8 cellular contexts compared by ENCODE assay signal in genomic region chr1:8374812-8375211, GRCh38. TPM values are rescaled to one million over a fixed set of nuclear protein-coding genes. Genes with fewer than 3 reads are reported as not detected.
DNase-seq lines count a peak whose midpoint lies in the region; ATAC-seq and TF ChIP-seq lines count a peak whose summit lies in the region.

No MANE protein-coding gene starts in this region.

- peaks cover 11% of the 10 kb centered on the region for H3K4me1 ChIP-seq in endodermal cell (ENCODE audit: control insufficient read depth, insufficient read depth, low read length)

- no peaks in the 10 kb centered on the region for H3K9me3 Mint-ChIP-seq in endodermal cell

- TF ChIP-seq CTCF in 22Rv1 (IDR thresholded peaks at IDR 0.05) = peak; percentile 71
- peak; percentile 76 for TF ChIP-seq CTCF in endodermal cell (conservative IDR thresholded peaks at IDR 0.05)

- H3K4me1 Mint-ChIP-seq in endodermal cell = peaks cover 53% of the 10 kb centered on the region

- H3K4me3 ChIP-seq in endodermal cell (ENCODE audit: low read length) = no peak overlapping the region

- ATAC-seq in HG03469 (IDR thresholded peaks at IDR 0.05; ENCODE audit: unreplicated experiment) = no peak

- no peaks in the 10 kb centered on the region for H3K27me3 Mint-ChIP-seq in endodermal cell (ENCODE audit: insufficient read depth)

- DNase-seq in EL = peak; percentile 63
- DNase-seq in RPMI7951 (ENCODE audit: low read depth) = peak; percentile 43
- DNase-seq in endodermal cell = peak; percentile 83
- DNase-seq in renal cortical epithelial cell (ENCODE audit: low read depth) = peak; percentile 56
- DNase-seq in hypothalamus (lab: John Stamatoyannopoulos, UW) = no peak
- no peak for DNase-seq in NCI-H187 treated with DMSO at 0.1 percent for 48 hours (lab: John Stamatoyannopoulos, UW)

- peaks cover 10% of the 10 kb centered on the region for H3K36me3 Mint-ChIP-seq in endodermal cell (ENCODE audit: low read depth)

- peaks cover 42% of the 10 kb centered on the region for H3K36me3 ChIP-seq in endodermal cell (ENCODE audit: control insufficient read depth, insufficient read depth, low read length)

- no peaks in the 10 kb centered on the region for H3K27me3 ChIP-seq in endodermal cell (ENCODE audit: control insufficient read depth, insufficient read depth, low read length, poor library complexity, severe bottlenecking)

- H3K27ac ChIP-seq in 22Rv1 = no peak overlapping the region
- H3K27ac ChIP-seq in endodermal cell (ENCODE audit: low read depth, low read length) = no peak overlapping the region

- no peak overlapping the region for H3K4me3 Mint-ChIP-seq in endodermal cell

- peak overlapping the region; percentile 52 for H3K27ac Mint-ChIP-seq in endodermal cell

- no peak overlapping the region for H3K9ac ChIP-seq in endodermal cell (ENCODE audit: extremely low read depth, low read length, poor library complexity, severe bottlenecking)

- WGBS in endodermal cell (ENCODE audit: insufficient coverage in 1 of 2, insufficient read length in 1 of 2), 2 experiments = 75 to 88% methylated on average over 1 to 2 of the region's 2 CpGs

- no peaks in the 10 kb centered on the region for H3K9me3 ChIP-seq in endodermal cell (ENCODE audit: control insufficient read depth, low read length)

RNA-seq across cellular contexts. Expression of gene SLC45A1, which starts 56.9 kb away (rescaled TPM):
- 0.20 and 0.84 TPM in 2 replicates for total RNA-seq in RPMI7951 (2014; rRNA removed; shearing (Covaris generic))
- total RNA-seq in endodermal cell (under 1 TPM in 1 of 2 donors, not detected in 1; 0.42 TPM), renal cortical epithelial cell (0.52 and 2.0 TPM in 2 replicates)
- 2.4 TPM for polyA plus RNA-seq in endodermal cell (2013, experiment 1 of 2)
- 2.3 TPM for polyA plus RNA-seq in endodermal cell (2013, experiment 2 of 2)

Comparison
In these comparisons a context has a peak if more than half of its experiments do, and no peak if none do; other contexts are left out.
1. DNase-seq: peak in EL (single experiment), RPMI7951 (single experiment), endodermal cell (single experiment) and renal cortical epithelial cell (single experiment); none in hypothalamus (0 of 51) and NCI-H187 treated with DMSO at 0.1 percent for 48 hours (single experiment).